Comparison of ENCODE assay signal across 9 cellular contexts in the genomic region with DNA sequence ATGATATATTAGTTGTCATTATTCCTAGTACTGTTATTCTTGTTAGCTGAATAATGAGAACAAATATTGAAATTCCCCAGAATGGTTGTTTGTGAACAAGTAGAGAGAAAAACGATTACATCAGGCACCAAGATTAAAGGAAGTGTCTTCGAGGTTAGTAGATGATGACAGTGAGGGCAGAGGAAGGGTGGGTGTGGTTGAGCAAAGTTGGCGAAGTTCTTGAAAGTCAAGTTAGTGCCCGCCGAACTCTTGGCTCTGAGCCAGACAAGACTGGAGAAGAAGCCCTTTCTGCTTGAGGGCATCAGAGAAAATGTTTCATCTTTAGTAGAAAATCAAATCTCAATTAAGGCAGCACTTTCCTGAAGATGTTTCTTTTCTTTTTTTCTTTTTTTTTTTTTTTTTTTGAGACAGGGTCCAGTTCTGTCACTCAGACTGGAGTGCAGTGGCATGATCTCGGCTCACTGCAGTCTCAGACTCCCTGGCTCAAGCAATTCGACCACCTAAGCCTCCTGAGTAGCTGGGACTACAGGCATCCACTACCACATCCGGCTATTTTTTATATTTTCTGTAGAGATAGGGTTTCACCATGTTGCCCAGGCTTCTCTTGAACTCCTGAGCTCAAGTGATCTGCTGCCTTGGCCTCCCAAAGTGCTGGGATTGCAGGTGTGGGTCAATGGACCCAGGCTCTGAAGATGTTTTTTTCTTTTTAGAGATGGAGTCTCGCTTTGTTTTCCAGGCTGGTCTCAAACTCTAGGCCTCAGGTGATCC.
DNase-seq lines count a peak whose midpoint lies in the region; ATAC-seq, FAIRE-seq and TF ChIP-seq lines count a peak whose summit lies in the region.
"Had no signal": no experiment of that assay in that cellular context is flagged by ENCODE, and none has a peak within 500 bp of the region (broad histone marks: within the 10 kb centered on the region; RNA-seq: fewer than 3 reads in every experiment).

No MANE protein-coding gene starts in this region.

- no peak overlapping the region for H3K9ac ChIP-seq in Karpas-422 (ENCODE audit: low read length)

- H2AFZ ChIP-seq in Karpas-422 (ENCODE audit: low read length): no peak overlapping the region
- H2AFZ ChIP-seq: PC-9 had no signal

- H4K20me1 ChIP-seq in Karpas-422 (ENCODE audit: insufficient read depth, low read depth, low read length): no peaks in the 10 kb centered on the region

- DNase-seq in GM12865 (ENCODE audit: low read depth): peak; percentile 67
- peak; percentile 79 for DNase-seq in activated CD4-positive, alpha-beta T cell treated with anti-CD3 and anti-CD28 coated beads for 36 hours
- peak; percentile 64 to 76 (median 66) for DNase-seq in effector memory CD4-positive, alpha-beta T cell
- DNase-seq in stimulated activated CD4-positive, alpha-beta T cell treated with anti-CD3 and anti-CD28 coated beads, Interleukin-1b, Interleukin-23, amount 100 ng/mL, for 48 hours: peak; percentile 67
- no peak for DNase-seq in RCC 7860 (ENCODE audit: low spot score)
- DNase-seq in Karpas-422: no peak
- DNase-seq in COR-L47 (lab: John Stamatoyannopoulos, UW): no peak

- H3K36me3 ChIP-seq in effector memory CD4-positive, alpha-beta T cell (ENCODE audit: control insufficient read depth, insufficient read depth, low read length): no peaks in the 10 kb centered on the region
- H3K36me3 ChIP-seq in Karpas-422 (ENCODE audit: insufficient read depth, low read length): no peaks in the 10 kb centered on the region

- peaks cover 7% of the 10 kb centered on the region for H3K9me3 Mint-ChIP-seq in activated CD4-positive, alpha-beta T cell treated with anti-CD3 and anti-CD28 coated beads for 36 hours (ENCODE audit: low read depth)

- H3K79me2 ChIP-seq in Karpas-422 (ENCODE audit: low read length): no peaks in the 10 kb centered on the region

- H3K4me3 Mint-ChIP-seq in activated CD4-positive, alpha-beta T cell treated with anti-CD3 and anti-CD28 coated beads for 36 hours: peak overlapping the region; percentile 46

- H3K4me1 Mint-ChIP-seq in activated CD4-positive, alpha-beta T cell treated with anti-CD3 and anti-CD28 coated beads for 36 hours: peaks cover 47% of the 10 kb centered on the region

- peak overlapping the region; percentile 63 for H3K27ac ChIP-seq in effector memory CD4-positive, alpha-beta T cell (ENCODE audit: insufficient read depth, low read length, poor library complexity, severe bottlenecking)
- H3K27ac ChIP-seq in Karpas-422 (ENCODE audit: low read length): no peak overlapping the region
- H3K27ac ChIP-seq: PC-9 had no signal

- POLR2A ChIA-PET in activated CD4-positive, alpha-beta T cell treated with anti-CD3 and anti-CD28 coated beads for 36 hours (lab: Charles Lee): no interaction called here

- no peaks in the 10 kb centered on the region for H3K27me3 Mint-ChIP-seq in activated CD4-positive, alpha-beta T cell treated with anti-CD3 and anti-CD28 coated beads for 36 hours

- H3K9me3 ChIP-seq in effector memory CD4-positive, alpha-beta T cell (ENCODE audit: control insufficient read depth, low read length): no peaks in the 10 kb centered on the region
- H3K9me3 ChIP-seq in Karpas-422 (ENCODE audit: low read length): no peaks in the 10 kb centered on the region

- FAIRE-seq in RCC 7860 (lab: Jason Lieb, UNC): no peak

- peaks cover 4% of the 10 kb centered on the region for H3K36me3 Mint-ChIP-seq in activated CD4-positive, alpha-beta T cell treated with anti-CD3 and anti-CD28 coated beads for 36 hours (ENCODE audit: low read depth)

- H3K4me3 ChIP-seq in GM12865 (ENCODE audit: low read depth, low read length) (no peak overlapping the region), Karpas-422 (ENCODE audit: low read length) (no peak overlapping the region)
- H3K4me3 ChIP-seq in effector memory CD4-positive, alpha-beta T cell (ENCODE audit: insufficient read depth, low read depth, low read length, poor library complexity, severe bottlenecking): no peak overlapping the region
- H3K4me3 ChIP-seq: PC-9 had no signal

- H3K27me3 ChIP-seq in effector memory CD4-positive, alpha-beta T cell (replicated peaks; ENCODE audit: control insufficient read depth, insufficient read depth, low read length, poor library complexity, severe bottlenecking): no peaks in the 10 kb centered on the region
- no peaks in the 10 kb centered on the region for H3K27me3 ChIP-seq in Karpas-422 (ENCODE audit: low read length)

- peak overlapping the region; percentile 96 for H3K27ac Mint-ChIP-seq in activated CD4-positive, alpha-beta T cell treated with anti-CD3 and anti-CD28 coated beads for 36 hours

- peak; percentile 70 for ATAC-seq in activated CD4-positive, alpha-beta T cell treated with anti-CD3 and anti-CD28 coated beads for 36 hours
- ATAC-seq in GM18511 (IDR thresholded peaks at IDR 0.05; ENCODE audit: unreplicated experiment): no peak

- no peak for TF ChIP-seq CTCF in GM12865 (IDR thresholded peaks at IDR 0.05; ENCODE audit: insufficient read depth, low read depth, low read length, missing control alignments)

- H3K9me2 ChIP-seq in Karpas-422 (replicated peaks; ENCODE audit: insufficient read depth, low read length): no peaks in the 10 kb centered on the region

- H3K4me2 ChIP-seq in Karpas-422 (ENCODE audit: low read depth, low read length, poor library complexity, severe bottlenecking): no peak overlapping the region
- H3K4me2 ChIP-seq: PC-9 had no signal

- CTCF ChIA-PET in activated CD4-positive, alpha-beta T cell treated with anti-CD3 and anti-CD28 coated beads for 36 hours (lab: Charles Lee): interaction anchor here (1.5 kb wide), 1 partner anchor 37 kb away, joined by 3 read pairs; no protein-coding TSS in a partner anchor

- intact Hi-C loops in activated CD4-positive, alpha-beta T cell treated with anti-CD3 and anti-CD28 coated beads for 36 hours (cut with DNase I, micrococcal nuclease): loop anchor here (10.0 kb wide), 3 partner anchors 114 to 944 kb away; partner anchors contain the start of gene MYB (in 1 of the 2)

- peaks cover 23% of the 10 kb centered on the region for H3K4me1 ChIP-seq in effector memory CD4-positive, alpha-beta T cell (ENCODE audit: control insufficient read depth, insufficient read depth, low read length, poor library complexity, severe bottlenecking)
- H3K4me1 ChIP-seq in Karpas-422 (ENCODE audit: low read length): no peaks in the 10 kb centered on the region

Comparison
In these comparisons a context has a peak if more than half of its experiments do, and no peak if none do; other contexts are left out.
1. DNase-seq: peak in GM12865 (single experiment), activated CD4-positive, alpha-beta T cell treated with anti-CD3 and anti-CD28 coated beads for 36 hours (single experiment), effector memory CD4-positive, alpha-beta T cell (3 of 3) and stimulated activated CD4-positive, alpha-beta T cell treated with anti-CD3 and anti-CD28 coated beads, Interleukin-1b, Interleukin-23, amount 100 ng/mL, for 48 hours (single experiment); none in RCC 7860 (single experiment), Karpas-422 (single experiment) and COR-L47 (single experiment).